Comparison of ENCODE assay signal across 10 cellular contexts in genomic region chr20:53581444-53582311, GRCh38. TPM values are rescaled to one million over a fixed set of nuclear protein-coding genes. Genes with fewer than 3 reads are reported as not detected.
DNase-seq lines count a peak whose midpoint lies in the region; ATAC-seq, FAIRE-seq and TF ChIP-seq lines count a peak whose summit lies in the region.
"Had no signal": no experiment of that assay in that cellular context is flagged by ENCODE, and none has a peak within 500 bp of the region (broad histone marks: within the 10 kb centered on the region; RNA-seq: fewer than 3 reads in every experiment).

No MANE protein-coding gene starts in this region.

- no TSS peak for BruUV-seq in Caco-2 (replicated peaks; lab: Mats Ljungman, UMichigan)
- TSS peak; percentile 26 for BruUV-seq in GM12878 (replicated peaks; lab: Mats Ljungman, UMichigan)

- H3K4me3 ChIP-seq in Caco-2 (ENCODE audit: low read depth, low read length) (no peak overlapping the region), GM12878 (peak overlapping the region; percentile 79)

- WGBS in GM12878 (ENCODE audit: insufficient coverage, insufficient replicate concordance, low lambda C conversion rate, missing lambda C conversion rate), result 24% methylated on average over 46 of the region's 46 CpGs

- H3K27ac ChIP-seq in GM12878 (ENCODE audit: control insufficient read depth, insufficient read depth), result peak overlapping the region; percentile 65

- no peaks in the 10 kb centered on the region for H3K9me3 ChIP-seq in Caco-2
- no peaks in the 10 kb centered on the region for H3K9me3 ChIP-seq in GM12878 (replicated peaks; ENCODE audit: control insufficient read depth, insufficient read depth, low read length)

- H3K4me3 Mint-ChIP-seq in Caco-2 (ENCODE audit: unreplicated experiment), result no peak overlapping the region
- peak overlapping the region; percentile 89 for H3K4me3 Mint-ChIP-seq in natural killer cell treated with Interleukin-12 subunit alpha and Interleukin-12 subunit beta and Interleukin-15 and Interleukin-18, amount 100 ng/mL, for 72 hours

- H3K27ac Mint-ChIP-seq in Caco-2 (ENCODE audit: unreplicated experiment), result peak overlapping the region; percentile 15
- H3K27ac Mint-ChIP-seq in natural killer cell treated with Interleukin-12 subunit alpha and Interleukin-12 subunit beta and Interleukin-15 and Interleukin-18, amount 100 ng/mL, for 72 hours, result peak overlapping the region; percentile 92 to 99

- H3K4me2 ChIP-seq in GM12878 (ENCODE audit: control insufficient read depth, insufficient read depth), result peak overlapping the region; percentile 79

- no peak for TF ChIP-seq EP300 in GM12878 (IDR thresholded peaks at IDR 0.05; ENCODE audit: borderline replicate concordance in 1 of 2, control insufficient read depth in 1 of 2, low read depth in 2 of 2, low read length in 2 of 2)

- no peak for ATAC-seq in GM12878
- no peak for ATAC-seq in natural killer cell treated with Interleukin-12 subunit alpha and Interleukin-12 subunit beta and Interleukin-15 and Interleukin-18, amount 100 ng/mL, for 72 hours
- no peak for ATAC-seq in GM19328 (IDR thresholded peaks at IDR 0.05; ENCODE audit: unreplicated experiment)
- no peak for ATAC-seq in GM18520 (IDR thresholded peaks at IDR 0.05; ENCODE audit: unreplicated experiment)

- CTCF ChIA-PET in Caco-2 (lab: Charles Lee) (interaction anchor here (0.6 to 0.9 kb wide), 3 partner anchors 12 to 113 kb away, joined by 3 to 4 read pairs (median 3); partner anchors contain the start of gene ZNF217), GM12878 (lab: Yijun Ruan, JAX) (interaction anchor here (1.0 to 1.8 kb wide), 3 partner anchors 126 to 361 kb away, joined by 3 to 5 read pairs (median 3); no protein-coding TSS in a partner anchor)

- SMC1A ChIA-PET in GM12878 (lab: Charles Lee; ENCODE audit: uncharacterized antibody, unreplicated experiment), result interaction anchor here (0.6 to 2.6 kb wide), 17 partner anchors 13 to 441 kb away, joined by 3 to 12 read pairs (median 4); partner anchors contain the start of gene ZNF217

- peak overlapping the region; percentile 64 for H3K9ac ChIP-seq in GM12878 (ENCODE audit: control insufficient read depth, insufficient read depth, low read length)

- H3K4me1 Mint-ChIP-seq in Caco-2 (ENCODE audit: low read depth, unreplicated experiment), result peaks cover 32% of the 10 kb centered on the region
- peaks cover 53 to 82% of the 10 kb centered on the region in 2 donors for H3K4me1 Mint-ChIP-seq in natural killer cell treated with Interleukin-12 subunit alpha and Interleukin-12 subunit beta and Interleukin-15 and Interleukin-18, amount 100 ng/mL, for 72 hours (ENCODE audit: low read depth in 2 of 2)

- intact Hi-C loops in Caco-2 (cut with micrococcal nuclease; ENCODE audit: unreplicated experiment) (no loop called here), GM12878 (cut with micrococcal nuclease; ENCODE audit: unreplicated experiment) (loop anchor here (2.0 to 5.0 kb wide), 2 partner anchors 71 to 156 kb away; no protein-coding TSS in a partner anchor)

- no peaks in the 10 kb centered on the region for H3K9me3 Mint-ChIP-seq in Caco-2 (ENCODE audit: unreplicated experiment)
- H3K9me3 Mint-ChIP-seq in natural killer cell treated with Interleukin-12 subunit alpha and Interleukin-12 subunit beta and Interleukin-15 and Interleukin-18, amount 100 ng/mL, for 72 hours, result no peaks in the 10 kb centered on the region

- peaks cover 76% of the 10 kb centered on the region for H3K36me3 Mint-ChIP-seq in Caco-2 (ENCODE audit: insufficient read depth, unreplicated experiment)
- peaks cover 29% of the 10 kb centered on the region for H3K36me3 Mint-ChIP-seq in natural killer cell treated with Interleukin-12 subunit alpha and Interleukin-12 subunit beta and Interleukin-15 and Interleukin-18, amount 100 ng/mL, for 72 hours

- no peak overlapping the region for H2AFZ ChIP-seq in GM12878 (ENCODE audit: control insufficient read depth, low read depth, low read length)

- H4K20me1 ChIP-seq in GM12878 (ENCODE audit: control insufficient read depth, insufficient read depth), result no peaks in the 10 kb centered on the region

- FAIRE-seq in GM12878 (lab: Jason Lieb, UNC), result no peak
- FAIRE-seq: urothelium cell line had no signal

- POLR2A ChIA-PET in Caco-2 (lab: Charles Lee) (no interaction called here), GM12878 (lab: Charles Lee) (interaction anchor here (0.6 to 2.0 kb wide), 5 partner anchors 10 to 481 kb away, joined by 3 to 9 read pairs (median 3); no protein-coding TSS in a partner anchor)

- H3K27me3 Mint-ChIP-seq in Caco-2 (ENCODE audit: insufficient read depth, unreplicated experiment), result no peaks in the 10 kb centered on the region
- H3K27me3 Mint-ChIP-seq in natural killer cell treated with Interleukin-12 subunit alpha and Interleukin-12 subunit beta and Interleukin-15 and Interleukin-18, amount 100 ng/mL, for 72 hours, result no peaks in the 10 kb centered on the region

- RAD21 ChIA-PET in GM12878 (lab: Charles Lee; ENCODE audit: unreplicated experiment), result interaction anchor here (0.8 to 2.6 kb wide), 12 partner anchors 41 to 358 kb away, joined by 3 to 9 read pairs (median 6); no protein-coding TSS in a partner anchor

- H3K27me3 ChIP-seq in Caco-2 (replicated peaks; ENCODE audit: control insufficient read depth, insufficient read depth, low read length), result no peaks in the 10 kb centered on the region
- no peaks in the 10 kb centered on the region for H3K27me3 ChIP-seq in GM12878 (replicated peaks in 1 of 2; ENCODE audit: control insufficient read depth in 2 of 2, insufficient read depth in 2 of 2, low read length in 1 of 2)

- H3K36me3 ChIP-seq in Caco-2 (ENCODE audit: control insufficient read depth, insufficient read depth, low read length) (peaks cover 16% of the 10 kb centered on the region), GM12878 (ENCODE audit: control insufficient read depth in 2 of 2, insufficient read depth in 2 of 2, low read length in 1 of 2) (peaks cover 17 to 29% of the 10 kb centered on the region in 2 experiments)

- TF ChIP-seq CTCF in Caco-2 (IDR thresholded peaks at IDR 0.05; ENCODE audit: insufficient read depth in 1 of 2, low read depth in 1 of 2, low read length in 1 of 2, severe bottlenecking in 1 of 2, unreplicated experiment in 1 of 2) (no peak), GM12878 (IDR thresholded peaks at IDR 0.05 in 2 of 3, conservative IDR thresholded peaks at IDR 0.05 in 1 of 3; ENCODE audit: control insufficient read depth in 2 of 3, extremely low read depth in 1 of 3, insufficient read depth in 1 of 3, low read depth in 3 of 3, low read length in 3 of 3) (no peak)

- DNase-seq in Caco-2, result peak in 1 of 2 experiments; percentile 41
- DNase-seq in NAMALWA (ENCODE audit: low spot score), result peak; percentile 58
- no peak for DNase-seq in GM12878 (ENCODE audit: low read depth, low spot score)
- no peak for DNase-seq in natural killer cell treated with Interleukin-12 subunit alpha and Interleukin-12 subunit beta and Interleukin-15 and Interleukin-18, amount 100 ng/mL, for 72 hours (ENCODE audit: low spot score)
- DNase-seq in amygdala (lab: John Stamatoyannopoulos, UW), result no peak
- no peak for DNase-seq in NK-92 (lab: John Stamatoyannopoulos, UW; ENCODE audit: unreplicated experiment)
- DNase-seq: nucleus accumbens had no signal

- H3K4me1 ChIP-seq in Caco-2 (peaks cover 42% of the 10 kb centered on the region), GM12878 (ENCODE audit: control insufficient read depth, insufficient read depth, low read length) (peaks cover 3% of the 10 kb centered on the region)

- TF ChIP-seq POLR2A in GM12878 (IDR thresholded peaks at IDR 0.05; ENCODE audit: low read depth, low read length), result 0 out of 2 replicates have a peak, but pooled peaks have one; percentile 9

- no peak for TF ChIP-seq RAD21 in GM12878 (IDR thresholded peaks at IDR 0.05; ENCODE audit: insufficient read depth, low read depth, low read length)

- H3K79me2 ChIP-seq in GM12878 (ENCODE audit: control insufficient read depth, insufficient read depth, low read length), result peaks cover 99% of the 10 kb centered on the region

- in situ Hi-C loops in GM12878 (cut with MboI), result loop anchor here (10.0 kb wide), 1 partner anchor 263 kb away; no protein-coding TSS in a partner anchor

TF ChIP-seq in GM12878, 131 proteins besides CTCF, POLR2A, EP300 and RAD21 (continues in another document):
- peak; percentile 32; the same call in 1 of the 2 replicates for TF ChIP-seq MEF2A (IDR thresholded peaks at IDR 0.05; ENCODE audit: insufficient read depth, low read depth, low read length)
- no peak for TF ChIP-seq RBBP5 (conservative IDR thresholded peaks at IDR 0.05)

RNA-seq across cellular contexts. Expression of gene ZNF217, which starts 12.0 kb away (rescaled TPM):
- 65.5 and 73.2 TPM in 2 replicates for total RNA-seq in Caco-2 (2022)
- 213 and 215 TPM in 2 replicates for total RNA-seq in GM12878 (2013; cell fraction: nucleolus; rRNA removed)
- 40.8 and 45.6 TPM in 2 replicates for total RNA-seq in GM12878 (2014; rRNA removed)
- total RNA-seq in GM12878 (2014; rRNA removed; fragmentation: Illumina TruSeq; extraction: Trizol), result 40.2 and 40.5 TPM in 2 replicates
- 76.6 and 81.3 TPM in 2 replicates for total RNA-seq in GM12878 (2021)
- 20.6 TPM for polyA plus RNA-seq in GM12878 (2011; ENCODE audit: low read depth)
- 48.1 and 54.3 TPM in 2 replicates for polyA plus RNA-seq in GM12878 (2011; rRNA removed)
- polyA plus RNA-seq in GM12878 (2011; cell fraction: cytosol; rRNA removed), result 37.7 and 55.2 TPM in 2 replicates
- 47.8 and 55.7 TPM in 2 replicates for polyA plus RNA-seq in GM12878 (2011; cell fraction: nucleus; rRNA removed)
- polyA plus RNA-seq in GM12878 (2012), result 25.9 and 54.1 TPM in 2 replicates
- 54.8 and 62.7 TPM in 2 replicates for polyA plus RNA-seq in GM12878 (2014; fragmentation: Illumina TruSeq; extraction: Trizol)
- polyA plus RNA-seq in GM12878 (2014; fragmentation: Nextera tagmentation; extraction: Ambion mirVana), result 10 to 100 TPM in 1 of 2 experiments, 1 to 10 TPM in 1; 8.5 to 12.4 TPM
- polyA plus RNA-seq in GM12878 (2014; rRNA removed), result 40.4 and 43.2 TPM in 2 replicates
- polyA plus RNA-seq in GM12878 (2016; fragmentation: Nextera tagmentation; extraction: Ambion mirVana), result 10 to 100 TPM; 14.0 to 16.9 TPM
- 87.0 and 96.8 TPM in 2 replicates for polyA minus RNA-seq in GM12878 (2011; rRNA and poly(A)+ RNA removed)
- 42.6 and 44.9 TPM in 2 replicates for polyA minus RNA-seq in GM12878 (2011; cell fraction: cytosol; rRNA and poly(A)+ RNA removed)
- polyA minus RNA-seq in GM12878 (2011; cell fraction: nucleus; rRNA and poly(A)+ RNA removed), result 40.7 and 55.8 TPM in 2 replicates
- total RNA-seq in natural killer cell treated with Interleukin-12 subunit alpha and Interleukin-12 subunit beta and Interleukin-15 and Interleukin-18, amount 100 ng/mL, for 72 hours, result 10 to 100 TPM; 39.9 to 48.0 TPM
